8 cellular contexts compared by ENCODE assay signal in genomic region chr1:94541175-94542087, GRCh38. TPM values are rescaled to one million over a fixed set of nuclear protein-coding genes. Genes with fewer than 3 reads are reported as not detected.
DNase-seq lines count a peak whose midpoint lies in the region; ATAC-seq and TF ChIP-seq lines count a peak whose summit lies in the region.

Gene F3, minus strand, starts transcription at chr1:94541759. Its CDS starts 123 bp downstream, at chr1:94541636.

- TF ChIP-seq CTCF in ovary (IDR thresholded peaks at IDR 0.05) = no peak

- peak within 1 kb of the TSS in 3 of 4 donors; percentile 60 to 69 (median 68) for H3K4me3 Mint-ChIP-seq in CD4-positive, CD25-positive, alpha-beta regulatory T cell
- H3K4me3 Mint-ChIP-seq in activated naive CD8-positive, alpha-beta T cell treated with anti-CD3 and anti-CD28 coated beads for 36 hours = peak within 1 kb of the TSS; percentile 79

- peaks cover 71% of the 10 kb centered on the region for H3K27me3 Mint-ChIP-seq in CD4-positive, CD25-positive, alpha-beta regulatory T cell
- H3K27me3 Mint-ChIP-seq in activated naive CD8-positive, alpha-beta T cell treated with anti-CD3 and anti-CD28 coated beads for 36 hours = peaks cover 80% of the 10 kb centered on the region

- H3K4me1 Mint-ChIP-seq in CD4-positive, CD25-positive, alpha-beta regulatory T cell = peaks cover 4 to 25% (median 6%) of the 10 kb centered on the region in 4 donors
- H3K4me1 Mint-ChIP-seq in activated naive CD8-positive, alpha-beta T cell treated with anti-CD3 and anti-CD28 coated beads for 36 hours = peaks cover 15% of the 10 kb centered on the region

- no peaks in the 10 kb centered on the region for H3K9me3 ChIP-seq in CD4-positive, CD25-positive, alpha-beta regulatory T cell (ENCODE audit: control insufficient read depth in 2 of 2, low read length in 2 of 2)
- H3K9me3 ChIP-seq in SJCRH30 (replicated peaks) = no peaks in the 10 kb centered on the region
- H3K9me3 ChIP-seq in ovary = no peaks in the 10 kb centered on the region
- no peaks in the 10 kb centered on the region for H3K9me3 ChIP-seq in thymus (ENCODE audit: control insufficient read depth)

- H3K9me3 Mint-ChIP-seq in CD4-positive, CD25-positive, alpha-beta regulatory T cell = peaks cover 0 to 5% (median 0%) of the 10 kb centered on the region in 7 donors
- no peaks in the 10 kb centered on the region for H3K9me3 Mint-ChIP-seq in activated naive CD8-positive, alpha-beta T cell treated with anti-CD3 and anti-CD28 coated beads for 36 hours

- TF ChIP-seq POLR2A in ovary (IDR thresholded peaks at IDR 0.05) = peak; percentile 92

- no peak for TF ChIP-seq EP300 in ovary (IDR thresholded peaks at IDR 0.05)

- peak in 1 of 3 donors; percentile 45 for DNase-seq in CD4-positive, CD25-positive, alpha-beta regulatory T cell
- DNase-seq in HS-27A (ENCODE audit: low read depth) (peak; percentile 79), SJCRH30 (peak; percentile 88 to 91), Right ventricle myocardium inferior (ENCODE audit: missing footprints) (peak; percentile 92), ovary (peak; percentile 93 to 97 (median 94))
- peak; percentile 86 for DNase-seq in activated naive CD8-positive, alpha-beta T cell treated with anti-CD3 and anti-CD28 coated beads for 36 hours

- H3K27ac Mint-ChIP-seq in CD4-positive, CD25-positive, alpha-beta regulatory T cell = no peak within 1 kb of the TSS
- H3K27ac Mint-ChIP-seq in activated naive CD8-positive, alpha-beta T cell treated with anti-CD3 and anti-CD28 coated beads for 36 hours = no peak within 1 kb of the TSS

- no peaks in the 10 kb centered on the region for H3K36me3 ChIP-seq in CD4-positive, CD25-positive, alpha-beta regulatory T cell (ENCODE audit: control insufficient read depth, insufficient read depth, low read length)
- peaks cover 10% of the 10 kb centered on the region; the same call in 1 of the 2 replicates for H3K36me3 ChIP-seq in SJCRH30
- H3K36me3 ChIP-seq in ovary = no peaks in the 10 kb centered on the region
- no peaks in the 10 kb centered on the region for H3K36me3 ChIP-seq in thymus (ENCODE audit: control insufficient read depth, insufficient read depth)

- 1 to 4% (median 2%) methylated on average over 46 to 96 of the region's 96 CpGs for WGBS in ovary, 3 donors
- WGBS in thymus = under 1% methylated on average over 96 of the region's 96 CpGs

- H3K27ac ChIP-seq in CD4-positive, CD25-positive, alpha-beta regulatory T cell (ENCODE audit: insufficient read depth, low read length, poor library complexity, severe bottlenecking) = no peak within 1 kb of the TSS
- H3K27ac ChIP-seq in SJCRH30 = peak within 1 kb of the TSS; percentile 81
- H3K27ac ChIP-seq in ovary = peak within 1 kb of the TSS; percentile 82 to 89
- H3K27ac ChIP-seq in thymus (ENCODE audit: low read depth) = peak within 1 kb of the TSS; percentile 84

- intact Hi-C loops in Right ventricle myocardium inferior (cut with DNase I) = loop anchor here (2.0 to 5.0 kb wide), 2 partner anchors 116 to 211 kb away; no protein-coding TSS in a partner anchor
- intact Hi-C loops in ovary (cut with DNase I) = loop anchor here in 2 of 4 donors (10.0 kb wide), 1 partner anchor 163 kb away; no protein-coding TSS in a partner anchor

- H3K36me3 Mint-ChIP-seq in CD4-positive, CD25-positive, alpha-beta regulatory T cell = no peaks in the 10 kb centered on the region
- H3K36me3 Mint-ChIP-seq in activated naive CD8-positive, alpha-beta T cell treated with anti-CD3 and anti-CD28 coated beads for 36 hours = no peaks in the 10 kb centered on the region

- peaks cover 44% of the 10 kb centered on the region for H3K27me3 ChIP-seq in CD4-positive, CD25-positive, alpha-beta regulatory T cell (ENCODE audit: control insufficient read depth, insufficient read depth, low read length)
- H3K27me3 ChIP-seq in SJCRH30 (no peaks in the 10 kb centered on the region), ovary (no peaks in the 10 kb centered on the region), thymus (ENCODE audit: control insufficient read depth, insufficient read depth) (peaks cover 28% of the 10 kb centered on the region)

- peaks cover 5% of the 10 kb centered on the region for H3K4me1 ChIP-seq in CD4-positive, CD25-positive, alpha-beta regulatory T cell (ENCODE audit: control insufficient read depth, insufficient read depth, low read length, poor library complexity, severe bottlenecking)
- H3K4me1 ChIP-seq in SJCRH30 (peaks cover 17% of the 10 kb centered on the region; the same call in 1 of the 2 replicates), ovary (ENCODE audit: insufficient read depth) (peaks cover 10% of the 10 kb centered on the region), thymus (ENCODE audit: control insufficient read depth, insufficient read depth, low read length) (peaks cover 3% of the 10 kb centered on the region)

- ATAC-seq in CD4-positive, CD25-positive, alpha-beta regulatory T cell (ENCODE audit: low read depth in 2 of 2) = peak; percentile 49 to 74
- ATAC-seq in GM19452 (IDR thresholded peaks at IDR 0.05; ENCODE audit: unreplicated experiment) (peak; percentile 73), Right ventricle myocardium inferior (peak; percentile 93)

- no peak within 1 kb of the TSS for H3K4me3 ChIP-seq in CD4-positive, CD25-positive, alpha-beta regulatory T cell (ENCODE audit: low read depth, low read length)
- H3K4me3 ChIP-seq in SJCRH30 (peak within 1 kb of the TSS; percentile 99), ovary (peak within 1 kb of the TSS; percentile 73), thymus (ENCODE audit: low read length) (peak within 1 kb of the TSS; percentile 56)

RNA-seq across cellular contexts. Expression of gene F3, which starts in this region (rescaled TPM):
- not detected for total RNA-seq in CD4-positive, CD25-positive, alpha-beta regulatory T cell
- polyA plus RNA-seq in CD4-positive, CD25-positive, alpha-beta regulatory T cell = not detected
- 13.2 and 13.8 TPM in 2 replicates for total RNA-seq in SJCRH30 (2014; rRNA removed; shearing (Covaris generic))
- under 1 TPM in 1 of 2 experiments, not detected in 1; 0.14 TPM for total RNA-seq in activated naive CD8-positive, alpha-beta T cell treated with anti-CD3 and anti-CD28 coated beads for 36 hours
- total RNA-seq in Right ventricle myocardium inferior (27.9 TPM), ovary (100 to 1,000 TPM in 4 of 7 donors, 10 to 100 TPM in 3; 38.5 to 365 (median 112) TPM)
- polyA plus RNA-seq in ovary (10 to 100 TPM; 29.0 to 32.4 TPM), thymus (141 TPM)

Comparison
In these comparisons a context has a peak if more than half of its experiments do, and no peak if none do; other contexts are left out.
1. RNA of gene F3 (total RNA-seq): 38.5 to 365 TPM in ovary, 27.9 TPM in Right ventricle myocardium inferior (single experiment) and 13.2 to 13.8 TPM in SJCRH30; 0.14 TPM in activated naive CD8-positive, alpha-beta T cell treated with anti-CD3 and anti-CD28 coated beads for 36 hours and not detected in CD4-positive, CD25-positive, alpha-beta regulatory T cell (single experiment); every median in the first group is over 10 times any median in the second.
2. RNA of gene F3 (polyA plus RNA-seq): 141 TPM in thymus (single experiment) and 29.0 to 32.4 TPM in ovary; not detected in CD4-positive, CD25-positive, alpha-beta regulatory T cell; every median in the first group is over 10 times any median in the second.
3. Peak in ATAC-seq in CD4-positive, CD25-positive, alpha-beta regulatory T cell; RNA of the gene not detected or under 1 TPM.
4. Peak in DNase-seq in activated naive CD8-positive, alpha-beta T cell treated with anti-CD3 and anti-CD28 coated beads for 36 hours; RNA of the gene not detected or under 1 TPM.
5. Peak in every context shown above with its lines, with median percentiles within 50 percentile points of each other: ATAC-seq.